In genomic region chr20:48920527-48921167, GRCh38 we compare ENCODE assay signal across 8 cellular contexts. TPM values are rescaled to one million over a fixed set of nuclear protein-coding genes. Genes with fewer than 3 reads are reported as not detected.
DNase-seq lines count a peak whose midpoint lies in the region; ATAC-seq and TF ChIP-seq lines count a peak whose summit lies in the region.

No MANE protein-coding gene starts in this region.

- H3K36me3 Mint-ChIP-seq in activated CD4-positive, alpha-beta T cell treated with anti-CD3 and anti-CD28 coated beads for 36 hours (ENCODE audit: low read depth), result peaks cover 2% of the 10 kb centered on the region

- no peak for TF ChIP-seq CTCF in ascending aorta (IDR thresholded peaks at IDR 0.05)
- no peak for TF ChIP-seq CTCF in right lobe of liver (IDR thresholded peaks at IDR 0.05)

- no peak for TF ChIP-seq POLR2A in right lobe of liver (IDR thresholded peaks at IDR 0.05)

- POLR2A ChIA-PET in activated CD4-positive, alpha-beta T cell treated with anti-CD3 and anti-CD28 coated beads for 36 hours (lab: Charles Lee), result interaction anchor here (0.6 kb wide), 1 partner anchor 117 kb away, joined by 6 read pairs; no protein-coding TSS in a partner anchor

- H3K27ac Mint-ChIP-seq in activated CD4-positive, alpha-beta T cell treated with anti-CD3 and anti-CD28 coated beads for 36 hours, result peak overlapping the region; percentile 96

- CTCF ChIA-PET in activated CD4-positive, alpha-beta T cell treated with anti-CD3 and anti-CD28 coated beads for 36 hours (lab: Charles Lee), result interaction anchor here (0.8 kb wide), 1 partner anchor 204 kb away, joined by 3 read pairs; no protein-coding TSS in a partner anchor

- peaks cover 40% of the 10 kb centered on the region for H3K4me1 Mint-ChIP-seq in activated CD4-positive, alpha-beta T cell treated with anti-CD3 and anti-CD28 coated beads for 36 hours

- H3K4me3 ChIP-seq in ascending aorta (peak overlapping the region; percentile 91 to 99), right lobe of liver (peak overlapping the region; percentile 83 to 90 (median 85)), thymus (ENCODE audit: low read length) (peak overlapping the region; percentile 76)

- 19% methylated on average over 10 of the region's 10 CpGs for WGBS in right lobe of liver (ENCODE audit: insufficient coverage, low coverage, low lambda C conversion rate, missing lambda C conversion rate)
- WGBS in thymus, result 27% methylated on average over 10 of the region's 10 CpGs

- H3K4me3 Mint-ChIP-seq in activated CD4-positive, alpha-beta T cell treated with anti-CD3 and anti-CD28 coated beads for 36 hours, result peak overlapping the region; percentile 85

- H3K27me3 ChIP-seq in ascending aorta (no peaks in the 10 kb centered on the region), right lobe of liver (no peaks in the 10 kb centered on the region), thymus (ENCODE audit: control insufficient read depth, insufficient read depth) (no peaks in the 10 kb centered on the region)

- no peaks in the 10 kb centered on the region for H3K9me3 ChIP-seq in ascending aorta
- H3K9me3 ChIP-seq in right lobe of liver, result no peaks in the 10 kb centered on the region
- no peaks in the 10 kb centered on the region for H3K9me3 ChIP-seq in thymus (ENCODE audit: control insufficient read depth)

- intact Hi-C loops in activated CD4-positive, alpha-beta T cell treated with anti-CD3 and anti-CD28 coated beads for 36 hours (cut with DNase I, micrococcal nuclease), result loop anchor here (1.0 to 5.0 kb wide), 10 partner anchors 92 to 1195 kb away; partner anchors contain the start of genes CSE1L (in 2 of the 2), STAU1 (in 1 of the 2) and ZNFX1 (in 1 of the 2)
- intact Hi-C loops in ascending aorta (cut with DNase I) (loop anchor here (5.0 to 10.0 kb wide), 5 partner anchors 93 to 626 kb away; partner anchors contain the start of genes CSE1L and PREX1), right lobe of liver (cut with DNase I) (no loop called here)

- H3K27ac ChIP-seq in ascending aorta, result peak overlapping the region; percentile 89 to 96
- H3K27ac ChIP-seq in right lobe of liver, result peak overlapping the region; percentile 95 to 99 (median 98)
- peak overlapping the region; percentile 85 for H3K27ac ChIP-seq in thymus (ENCODE audit: low read depth)

- no peaks in the 10 kb centered on the region for H3K27me3 Mint-ChIP-seq in activated CD4-positive, alpha-beta T cell treated with anti-CD3 and anti-CD28 coated beads for 36 hours

- no peaks in the 10 kb centered on the region for H3K9me3 Mint-ChIP-seq in activated CD4-positive, alpha-beta T cell treated with anti-CD3 and anti-CD28 coated beads for 36 hours (ENCODE audit: low read depth)

- peaks cover 12 to 28% of the 10 kb centered on the region in 2 donors for H3K4me1 ChIP-seq in ascending aorta
- H3K4me1 ChIP-seq in right lobe of liver, result peaks cover 0 to 44% (median 21%) of the 10 kb centered on the region in 4 donors
- peaks cover 6% of the 10 kb centered on the region for H3K4me1 ChIP-seq in thymus (ENCODE audit: control insufficient read depth, insufficient read depth, low read length)

- no peaks in the 10 kb centered on the region for H3K36me3 ChIP-seq in ascending aorta
- no peaks in the 10 kb centered on the region for H3K36me3 ChIP-seq in right lobe of liver
- no peaks in the 10 kb centered on the region for H3K36me3 ChIP-seq in thymus (ENCODE audit: control insufficient read depth, insufficient read depth)

- no peak for DNase-seq in activated CD4-positive, alpha-beta T cell treated with anti-CD3 and anti-CD28 coated beads for 36 hours
- DNase-seq in activated CD4-positive, alpha-beta T cell treated with anti-CD3 and anti-CD28 coated beads for 48 hours, result no peak
- DNase-seq in ascending aorta (ENCODE audit: low spot score in 2 of 2) (no peak), right lobe of liver (peak in 1 of 3 donors; percentile 64), NCI-H82 (lab: John Stamatoyannopoulos, UW) (no peak), ureter (ENCODE audit: low spot score) (no peak)
- no peak for DNase-seq in effector CD8-positive, alpha-beta T cell (lab: John Stamatoyannopoulos, UW)

- ATAC-seq in activated CD4-positive, alpha-beta T cell treated with anti-CD3 and anti-CD28 coated beads for 36 hours, result no peak
- ATAC-seq in right lobe of liver, result no peak

RNA-seq across cellular contexts. Expression of gene ARFGEF2, which starts 0.9 kb away (rescaled TPM):
- total RNA-seq in activated CD4-positive, alpha-beta T cell treated with anti-CD3 and anti-CD28 coated beads for 36 hours, result 10 to 100 TPM; 19.3 to 20.5 TPM
- 7.9 TPM for total RNA-seq in ascending aorta
- total RNA-seq in right lobe of liver, result 10 to 100 TPM; 23.4 to 30.0 (median 26.9) TPM
- polyA plus RNA-seq in thymus, result 11.1 TPM
- 52.1 TPM for total RNA-seq in ureter

Comparison
In these comparisons a context has a peak if more than half of its experiments do, and no peak if none do; other contexts are left out.
1. intact Hi-C loops: an anchor here in activated CD4-positive, alpha-beta T cell treated with anti-CD3 and anti-CD28 coated beads for 36 hours (1.0 to 5.0 kb wide) and ascending aorta (5.0 to 10.0 kb wide); none called in right lobe of liver.